ENCODE assay signal across 22 cellular contexts in the genomic region with DNA sequence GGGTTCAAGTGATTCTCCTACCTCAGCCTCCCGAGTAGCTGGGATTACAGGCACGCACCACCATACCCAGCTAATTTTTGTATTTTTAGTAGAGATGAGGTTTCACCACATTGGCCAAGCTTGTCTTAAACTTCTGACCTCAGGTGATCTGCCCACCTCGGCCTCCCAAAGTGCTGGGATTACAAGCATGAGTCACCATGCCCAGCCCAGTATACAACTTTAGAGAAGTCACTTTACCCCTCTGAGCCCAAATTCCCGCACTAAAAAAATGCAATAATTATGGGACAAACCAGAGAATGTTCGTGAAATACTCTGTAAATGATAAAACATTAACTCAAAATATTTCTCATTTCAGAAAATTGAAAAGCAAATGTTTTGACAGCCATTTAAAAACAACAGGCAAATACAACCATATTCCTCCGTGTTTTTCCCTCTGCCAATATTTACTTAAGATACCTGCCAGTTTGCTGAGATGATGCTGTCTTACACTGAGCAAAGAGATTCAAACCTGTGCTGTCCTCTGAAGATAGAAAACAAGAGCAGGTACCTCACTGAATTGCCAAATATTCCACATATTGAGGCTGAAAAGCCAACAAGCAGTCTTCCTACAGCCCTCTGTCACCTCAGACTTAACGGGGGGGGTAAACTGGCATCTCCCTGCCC. TPM values are rescaled to one million over a fixed set of nuclear protein-coding genes. Genes with fewer than 3 reads are reported as not detected.
A peak's percentile ranks its signal among the peaks of the same experiment; 100 is the strongest.
DNase-seq lines count a peak whose midpoint lies in the region; ATAC-seq and TF ChIP-seq lines count a peak whose summit lies in the region.
"Had no signal": no experiment of that assay in that cellular context is flagged by ENCODE, and none has a peak within 500 bp of the region (broad histone marks: within the 10 kb centered on the region; RNA-seq: fewer than 3 reads in every experiment).

No MANE protein-coding gene starts in this region.

- ATAC-seq in left lobe of liver: peak; percentile 53
- no peak for ATAC-seq in HG02588 (IDR thresholded peaks at IDR 0.05; ENCODE audit: unreplicated experiment)
- ATAC-seq in HG03354 (IDR thresholded peaks at IDR 0.05; ENCODE audit: poor library complexity, severe bottlenecking, unreplicated experiment): no peak
- ATAC-seq: CD8-positive, alpha-beta T cell had no signal

- 72% methylated on average over 7 of the region's 7 CpGs for WGBS in hepatocyte (ENCODE audit: low lambda C conversion rate, missing lambda C conversion rate)

- TF ChIP-seq CTCF in PC-9 (conservative IDR thresholded peaks at IDR 0.05): no peak
- no peak for TF ChIP-seq CTCF in hepatocyte (IDR thresholded peaks at IDR 0.05; ENCODE audit: poor library complexity)

- intact Hi-C loops in PC-9 (cut with micrococcal nuclease; ENCODE audit: unreplicated experiment): no loop called here

- H3K4me3 ChIP-seq in PC-9: peak overlapping the region; percentile 4; the same call in 1 of the 2 replicates
- H3K4me3 ChIP-seq in hepatocyte: no peak overlapping the region
- H3K4me3 ChIP-seq: Peyer's patch, SK-N-MC had no signal

- peak overlapping the region; percentile 62 for H3K27ac ChIP-seq in PC-9
- H3K27ac ChIP-seq in hepatocyte: no peak overlapping the region
- H3K27ac ChIP-seq: SK-N-MC had no signal

- H3F3A ChIP-seq in PC-9 (ENCODE audit: insufficient read depth, low read depth): peaks cover 42% of the 10 kb centered on the region

- DNase-seq in DMS53 (lab: John Stamatoyannopoulos, UW) (peak; percentile 34), PC-9 (peak; percentile 17 to 64), left lobe of liver (ENCODE audit: low spot score) (no peak), NCI-H2227 treated with DMSO at 0.1 percent for 48 hours (lab: John Stamatoyannopoulos, UW) (no peak), hepatocyte (ENCODE audit: low spot score) (no peak)
- DNase-seq: C1 segment of cervical spinal cord; Caco-2; CD8-positive, alpha-beta T cell; DMS 273 treated with DMSO at 0.1 percent for 48 hours; KBM-7; NCI-H1048; NCI-H1417 treated with DMSO at 0.1 percent for 48 hours; NCI-H1694 treated with DMSO at 0.1 percent for 48 hours; NCI-H2081; NCI-H226; NCI-H510A; NCI-H69; Peyer's patch; SIG-M5 had no signal

- BruUV-seq in PC-9 (replicated peaks; lab: Mats Ljungman, UMichigan): no TSS peak

- H3K9me3 ChIP-seq in PC-9 (ENCODE audit: insufficient read depth, low read depth) (no peaks in the 10 kb centered on the region), hepatocyte (ENCODE audit: low read depth) (no peaks in the 10 kb centered on the region)
- H3K9me3 ChIP-seq: Caco-2, Peyer's patch had no signal

- H3K4me2 ChIP-seq in PC-9 (peak overlapping the region; percentile 51), hepatocyte (no peak overlapping the region)

- peaks cover 50% of the 10 kb centered on the region for H3K4me1 ChIP-seq in PC-9 (replicated peaks; ENCODE audit: insufficient read depth)
- H3K4me1 ChIP-seq in hepatocyte (ENCODE audit: insufficient read depth): peaks cover 6% of the 10 kb centered on the region
- H3K4me1 ChIP-seq: Peyer's patch had no signal

- H2AFZ ChIP-seq in PC-9 (no peak overlapping the region), hepatocyte (no peak overlapping the region)

- CTCF ChIA-PET in PC-9 (lab: Charles Lee): no interaction called here

- no peaks in the 10 kb centered on the region for H4K20me1 ChIP-seq in PC-9 (ENCODE audit: insufficient read depth)
- H4K20me1 ChIP-seq in hepatocyte (ENCODE audit: insufficient read depth, poor library complexity, severe bottlenecking): no peaks in the 10 kb centered on the region

- POLR2A ChIA-PET in PC-9 (lab: Charles Lee; ENCODE audit: unreplicated experiment): no interaction called here

- H3K79me2 ChIP-seq in PC-9 (ENCODE audit: low read depth) (peaks cover 82% of the 10 kb centered on the region), hepatocyte (peaks cover 64% of the 10 kb centered on the region)

- H3K9me2 ChIP-seq in PC-9 (ENCODE audit: insufficient read depth) (no peaks in the 10 kb centered on the region), hepatocyte (replicated peaks; ENCODE audit: insufficient read depth) (no peaks in the 10 kb centered on the region)

- no peaks in the 10 kb centered on the region for H3K27me3 ChIP-seq in PC-9 (ENCODE audit: insufficient read depth, low read depth)
- H3K27me3 ChIP-seq in hepatocyte: no peaks in the 10 kb centered on the region
- H3K27me3 ChIP-seq: Peyer's patch had no signal

- H3K36me3 ChIP-seq in PC-9 (ENCODE audit: low read depth) (0 out of 2 replicates have a peak, but pooled peaks cover 9% of the 10 kb centered on the region), hepatocyte (replicated peaks; ENCODE audit: insufficient read depth, low read depth) (no peaks in the 10 kb centered on the region)

RNA-seq across cellular contexts. Expression of a gene that starts 9.6 kb away (rescaled TPM):
- 26.9 and 28.3 TPM in 2 replicates for total RNA-seq in PC-9 (2021)
- 25.8 TPM for total RNA-seq in left lobe of liver
- 25.4 and 35.6 TPM in 2 replicates for total RNA-seq in hepatocyte
- polyA plus RNA-seq in hepatocyte: 16.7 and 18.2 TPM in 2 replicates

Comparison
In these comparisons a context has a peak if more than half of its experiments do, and no peak if none do; other contexts are left out.
1. DNase-seq: peak in DMS53 (single experiment) and PC-9 (2 of 2); none in left lobe of liver (single experiment), NCI-H2227 treated with DMSO at 0.1 percent for 48 hours (single experiment) and hepatocyte (single experiment).